Comparison of ENCODE assay signal across 8 cellular contexts in the genomic region with DNA sequence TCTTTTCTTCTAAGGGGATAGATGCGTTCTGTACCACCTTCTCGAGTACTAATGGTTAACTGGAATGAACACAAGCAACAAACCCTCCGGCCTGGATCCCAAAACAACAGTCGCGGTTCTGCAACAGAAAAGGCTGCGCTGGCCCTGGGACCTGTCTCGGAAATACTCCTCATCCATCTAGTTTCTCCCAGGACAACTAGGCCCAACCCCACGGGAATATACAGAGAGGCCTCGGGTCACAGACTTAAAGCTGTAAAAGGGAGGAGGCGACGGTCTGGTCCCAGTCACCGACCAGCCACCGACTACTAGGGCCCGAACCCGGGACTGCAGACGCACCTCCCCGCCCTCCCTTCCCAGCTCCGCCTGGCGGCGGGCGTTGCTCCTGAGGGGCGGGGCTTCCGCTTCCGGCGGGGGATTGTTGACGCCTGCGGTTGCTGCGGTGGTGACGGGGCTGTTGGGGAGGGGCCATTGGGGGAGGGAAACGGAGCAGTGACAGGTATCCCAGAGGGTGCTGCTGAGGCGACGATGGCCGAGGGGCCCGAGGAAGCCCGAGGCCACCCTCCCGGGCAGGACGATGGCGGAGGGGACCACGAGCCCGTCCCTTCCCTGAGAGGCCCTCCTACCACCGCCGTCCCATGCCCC. TPM values are rescaled to one million over a fixed set of nuclear protein-coding genes. Genes with fewer than 3 reads are reported as not detected.
DNase-seq lines count a peak whose midpoint lies in the region; ATAC-seq, FAIRE-seq and TF ChIP-seq lines count a peak whose summit lies in the region.

A gene with protein sequence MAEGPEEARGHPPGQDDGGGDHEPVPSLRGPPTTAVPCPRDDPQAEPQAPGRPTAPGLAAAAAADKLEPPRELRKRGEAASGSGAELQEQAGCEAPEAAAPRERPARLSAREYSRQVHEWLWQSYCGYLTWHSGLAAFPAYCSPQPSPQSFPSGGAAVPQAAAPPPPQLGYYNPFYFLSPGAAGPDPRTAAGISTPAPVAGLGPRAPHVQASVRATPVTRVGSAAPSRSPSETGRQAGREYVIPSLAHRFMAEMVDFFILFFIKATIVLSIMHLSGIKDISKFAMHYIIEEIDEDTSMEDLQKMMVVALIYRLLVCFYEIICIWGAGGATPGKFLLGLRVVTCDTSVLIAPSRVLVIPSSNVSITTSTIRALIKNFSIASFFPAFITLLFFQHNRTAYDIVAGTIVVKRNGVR (plus strand): TSS at position 418 of the 642 bp plus-strand sequence. CDS start 108 bp downstream, at position 526.

- TF ChIP-seq CTCF in GM20000 (IDR thresholded peaks at IDR 0.05; ENCODE audit: extremely low read depth, missing control alignments) (peak; percentile 0), H1 (IDR thresholded peaks at IDR 0.05; ENCODE audit: control extremely low read depth in 1 of 3, insufficient read depth in 1 of 3, low read depth in 1 of 3, low read length in 3 of 3) (peak; percentile 28 to 57 (median 51))

- H2BK20ac ChIP-seq in H1 (ENCODE audit: low read length), result no peak within 1 kb of the TSS

- H3K9me3 Mint-ChIP-seq in activated CD8-positive, alpha-beta memory T cell treated with anti-CD3 and anti-CD28 coated beads, Interleukin-2, amount 10 ng/mL, durations not matched to agents 7 days and 5 days (ENCODE audit: low read depth), result no peaks in the 10 kb centered on the region

- no peak for TF ChIP-seq EP300 in H1 (IDR thresholded peaks at IDR 0.05; ENCODE audit: borderline replicate concordance in 1 of 2, low read depth in 2 of 2, low read length in 2 of 2)

- WGBS in H1 (ENCODE audit: extremely low coverage in 1 of 2, insufficient coverage in 1 of 2, insufficient read length in 1 of 2, insufficient replicate concordance in 2 of 2, low coverage in 1 of 2, low lambda C conversion rate in 2 of 2, missing lambda C conversion rate in 1 of 2), 2 experiments, result 24% methylated on average over 25 of the region's 42 CpGs; no CpG with 5 or more reads in 1 of the 2 experiments
- WGBS in mesenchymal stem cell, result 42% methylated on average over 12 of the region's 42 CpGs

- H3K36me3 Mint-ChIP-seq in activated CD8-positive, alpha-beta memory T cell treated with anti-CD3 and anti-CD28 coated beads, Interleukin-2, amount 10 ng/mL, durations not matched to agents 7 days and 5 days, result peaks cover 13% of the 10 kb centered on the region

- H2BK120ac ChIP-seq in H1 (replicated peaks; ENCODE audit: low read depth, low read length), result no peak within 1 kb of the TSS
- peak within 1 kb of the TSS; percentile 88 for H2BK120ac ChIP-seq in mesenchymal stem cell (ENCODE audit: low read depth, low read length)

- H3K14ac ChIP-seq in H1 (ENCODE audit: insufficient read length) (no peak within 1 kb of the TSS), mesenchymal stem cell (ENCODE audit: low read length in 2 of 2) (peak within 1 kb of the TSS; percentile 47 to 95)

- H2BK12ac ChIP-seq in H1 (ENCODE audit: low read depth, low read length) (no peak within 1 kb of the TSS), mesenchymal stem cell (ENCODE audit: low read length in 2 of 2) (peak within 1 kb of the TSS in 1 of 2 experiments; percentile 3)

- H3K4ac ChIP-seq in H1 (replicated peaks; ENCODE audit: insufficient read length, low read depth, low read length), result no peak within 1 kb of the TSS
- peak within 1 kb of the TSS; percentile 81 to 93 for H3K4ac ChIP-seq in mesenchymal stem cell (ENCODE audit: low read depth in 1 of 2, low read length in 2 of 2)

- H3K27me3 Mint-ChIP-seq in activated CD8-positive, alpha-beta memory T cell treated with anti-CD3 and anti-CD28 coated beads, Interleukin-2, amount 10 ng/mL, durations not matched to agents 7 days and 5 days, result no peaks in the 10 kb centered on the region

- DNase-seq in Caki2 (ENCODE audit: low read depth), result peak; percentile 89
- peak; percentile 94 for DNase-seq in GM20000 (ENCODE audit: low spot score)
- DNase-seq in HS-5 (ENCODE audit: low read depth), result peak; percentile 65
- DNase-seq in NK-92 (lab: John Stamatoyannopoulos, UW; ENCODE audit: unreplicated experiment), result peak; percentile 57
- peak; percentile 97 for DNase-seq in activated CD8-positive, alpha-beta memory T cell treated with anti-CD3 and anti-CD28 coated beads, Interleukin-2, amount 10 ng/mL, durations not matched to agents 7 days and 5 days
- peak; percentile 90 to 96 for DNase-seq in H1 (ENCODE audit: low read depth in 1 of 2, low spot score in 2 of 2)
- DNase-seq in mesenchymal stem cell, result peak; percentile 87
- peak; percentile 90 for DNase-seq in stimulated activated CD8-positive, alpha-beta memory T cell treated with anti-CD3 and anti-CD28 coated beads, Interleukin-12 subunit alpha, Interleukin-12 subunit beta, amount 100 ng/mL, for 4 hours (ENCODE audit: low read depth)

- H4K5ac ChIP-seq in H1 (ENCODE audit: insufficient read length, low read depth, low read length), result no peak within 1 kb of the TSS

- H3K18ac ChIP-seq in H1 (ENCODE audit: extremely low read depth, low read length) (peak within 1 kb of the TSS; percentile 72; the same call in 1 of the 2 replicates), mesenchymal stem cell (ENCODE audit: low read depth in 1 of 2, low read length in 2 of 2) (peak within 1 kb of the TSS; percentile 88 to 93)

- H2BK15ac ChIP-seq in H1 (ENCODE audit: low read length) (no peak within 1 kb of the TSS), mesenchymal stem cell (ENCODE audit: low read depth, poor library complexity, severe bottlenecking) (peak within 1 kb of the TSS; percentile 92)

- no peaks in the 10 kb centered on the region for H4K20me1 ChIP-seq in H1 (replicated peaks in 1 of 2; ENCODE audit: control insufficient read depth in 1 of 2, insufficient read depth in 2 of 2, low read length in 2 of 2)

- H3K79me1 ChIP-seq in H1 (ENCODE audit: low read depth, low read length) (no peaks in the 10 kb centered on the region), mesenchymal stem cell (replicated peaks; ENCODE audit: low read length, poor library complexity, severe bottlenecking) (peaks cover 7% of the 10 kb centered on the region)

- H3K23ac ChIP-seq in H1 (ENCODE audit: insufficient read length) (no peak within 1 kb of the TSS), mesenchymal stem cell (ENCODE audit: low read length in 2 of 2) (peak within 1 kb of the TSS in 1 of 2 experiments; percentile 99)

- POLR2A ChIA-PET in H1 (lab: Charles Lee; ENCODE audit: partially characterized antibody), result interaction anchor here (0.6 to 3.2 kb wide), 11 partner anchors 10 to 205 kb away, joined by 3 to 14 read pairs (median 3); partner anchors contain the start of gene NUP153

- H3K4me1 Mint-ChIP-seq in activated CD8-positive, alpha-beta memory T cell treated with anti-CD3 and anti-CD28 coated beads, Interleukin-2, amount 10 ng/mL, durations not matched to agents 7 days and 5 days, result peaks cover 33% of the 10 kb centered on the region

- 0 out of 7 replicates have a peak, but pooled peaks cover 0 to 4% (median under 1%) of the 10 kb centered on the region in 4 experiments for H3K4me1 ChIP-seq in H1 (replicated peaks in 1 of 4; ENCODE audit: control insufficient read depth in 3 of 4, insufficient read depth in 4 of 4, low read length in 3 of 4)
- H3K4me1 ChIP-seq in mesenchymal stem cell (ENCODE audit: control insufficient read depth, insufficient read depth, low read depth, low read length), result peaks cover 5% of the 10 kb centered on the region

- no peak within 1 kb of the TSS for H2AK5ac ChIP-seq in H1 (ENCODE audit: low read depth, low read length)
- no peak within 1 kb of the TSS for H2AK5ac ChIP-seq in mesenchymal stem cell (ENCODE audit: low read length, severe bottlenecking)

- peak within 1 kb of the TSS; percentile 61 for H3K56ac ChIP-seq in H1 (replicated peaks; ENCODE audit: insufficient read length, low read depth, low read length)

- TF ChIP-seq POLR2A in H1 (IDR thresholded peaks at IDR 0.05; ENCODE audit: control extremely low read depth in 1 of 2, low read depth in 2 of 2, low read length in 2 of 2), result peak; percentile 76

- H3K27ac ChIP-seq in H1 (ENCODE audit: low read depth, low read length) (peak within 1 kb of the TSS; percentile 46; the same call in 1 of the 2 replicates), mesenchymal stem cell (ENCODE audit: low read length, poor library complexity, severe bottlenecking) (peak within 1 kb of the TSS; percentile 49)

- FAIRE-seq in H1 (lab: Jason Lieb, UNC), result no peak

- H3K4me3 Mint-ChIP-seq in activated CD8-positive, alpha-beta memory T cell treated with anti-CD3 and anti-CD28 coated beads, Interleukin-2, amount 10 ng/mL, durations not matched to agents 7 days and 5 days, result peak within 1 kb of the TSS; percentile 81

- peak within 1 kb of the TSS; percentile 86 for H3K27ac Mint-ChIP-seq in activated CD8-positive, alpha-beta memory T cell treated with anti-CD3 and anti-CD28 coated beads, Interleukin-2, amount 10 ng/mL, durations not matched to agents 7 days and 5 days

- in situ Hi-C loops in Caki2 (cut with HindIII; ENCODE audit: low pct_unique_long_range_greater_than_20kb, low sequenced_read_pairs), result no loop called here

- ATAC-seq in activated CD8-positive, alpha-beta memory T cell treated with anti-CD3 and anti-CD28 coated beads, Interleukin-2, amount 10 ng/mL, durations not matched to agents 7 days and 5 days, result peak; percentile 89

- H3K23me2 ChIP-seq in H1 (ENCODE audit: low read depth, low read length), result peaks cover 6% of the 10 kb centered on the region; the same call in 1 of the 2 replicates

- H3K36me3 ChIP-seq in H1 (ENCODE audit: control insufficient read depth in 2 of 4, insufficient read depth in 4 of 4, low read length in 3 of 4) (no peaks in the 10 kb centered on the region), mesenchymal stem cell (ENCODE audit: control insufficient read depth in 1 of 2, insufficient read depth in 2 of 2, low read depth in 1 of 2, low read length in 2 of 2) (peaks cover 0 to 17% of the 10 kb centered on the region in 2 experiments)

- H3K9me3 ChIP-seq in H1 (ENCODE audit: insufficient read depth in 2 of 2, low read depth in 1 of 2, low read length in 1 of 2) (no peaks in the 10 kb centered on the region), mesenchymal stem cell (ENCODE audit: control insufficient read depth, low read length) (no peaks in the 10 kb centered on the region)

- no peaks in the 10 kb centered on the region for H3K27me3 ChIP-seq in H1 (replicated peaks in 1 of 4; ENCODE audit: control insufficient read depth in 3 of 4, extremely low read depth in 1 of 4, insufficient read depth in 3 of 4, low read length in 3 of 4)
- H3K27me3 ChIP-seq in mesenchymal stem cell (ENCODE audit: control insufficient read depth in 1 of 2, insufficient read depth in 1 of 2, low read length in 2 of 2), result no peaks in the 10 kb centered on the region

- peak within 1 kb of the TSS; percentile 96 for H2AFZ ChIP-seq in H1 (ENCODE audit: low read length)
- peak within 1 kb of the TSS; percentile 94 for H2AFZ ChIP-seq in mesenchymal stem cell (ENCODE audit: low read depth, low read length)

- H4K8ac ChIP-seq in H1 (ENCODE audit: extremely low read depth, insufficient read depth, low read length) (peak within 1 kb of the TSS; percentile 9; the same call in 1 of the 2 replicates), mesenchymal stem cell (ENCODE audit: low read length) (peak within 1 kb of the TSS; percentile 80)

- TF ChIP-seq RAD21 in H1 (IDR thresholded peaks at IDR 0.05 in 1 of 2, conservative IDR thresholded peaks at IDR 0.05 in 1 of 2; ENCODE audit: low read depth in 2 of 2, low read length in 2 of 2), result peak; percentile 17 to 35; a peak in 2 of 4 replicates

- CTCF ChIA-PET in activated CD8-positive, alpha-beta memory T cell treated with anti-CD3 and anti-CD28 coated beads, Interleukin-2, amount 10 ng/mL, durations not matched to agents 7 days and 5 days (lab: Charles Lee), result interaction anchor here (0.9 to 2.4 kb wide), 12 partner anchors 12 to 204 kb away, joined by 3 to 19 read pairs (median 4); partner anchors contain the start of gene NUP153
- CTCF ChIA-PET in H1 (lab: Charles Lee; ENCODE audit: partially characterized antibody), result interaction anchor here (0.6 to 2.8 kb wide), 7 partner anchors 9 to 449 kb away, joined by 3 to 15 read pairs (median 4); no protein-coding TSS in a partner anchor

- H3K4me2 ChIP-seq in H1 (ENCODE audit: insufficient read depth in 1 of 2, low read depth in 2 of 2, low read length in 2 of 2), result peak within 1 kb of the TSS; percentile 74 to 76
- peak within 1 kb of the TSS; percentile 95 for H3K4me2 ChIP-seq in mesenchymal stem cell (ENCODE audit: low read length, poor library complexity, severe bottlenecking)

- peak within 1 kb of the TSS; percentile 53 to 95 (median 72) for H3K4me3 ChIP-seq in H1 (ENCODE audit: extremely low read depth in 1 of 4, insufficient read depth in 2 of 4, low read depth in 3 of 4, low read length in 4 of 4)
- peak within 1 kb of the TSS; percentile 89 to 93 for H3K4me3 ChIP-seq in mesenchymal stem cell (ENCODE audit: insufficient read depth in 1 of 2, low read depth in 1 of 2, low read length in 2 of 2)

- no peaks in the 10 kb centered on the region for H3K79me2 ChIP-seq in H1 (ENCODE audit: control insufficient read depth in 1 of 2, insufficient read depth in 2 of 2, low read length in 2 of 2)

- H2BK5ac ChIP-seq in H1 (ENCODE audit: low read depth, low read length), result no peak within 1 kb of the TSS; the same call in 1 of the 2 replicates
- peak within 1 kb of the TSS; percentile 44 for H2BK5ac ChIP-seq in mesenchymal stem cell (ENCODE audit: low read depth, low read length, poor library complexity, severe bottlenecking)

- peak within 1 kb of the TSS; percentile 0 to 70 (median 66); a peak in 6 of 7 replicates for H3K9ac ChIP-seq in H1 (replicated peaks in 1 of 4; ENCODE audit: extremely low read depth in 1 of 4, low read depth in 3 of 4, low read length in 3 of 4)
- H3K9ac ChIP-seq in mesenchymal stem cell (ENCODE audit: low read length), result peak within 1 kb of the TSS; percentile 94

- H4K91ac ChIP-seq in H1 (replicated peaks; ENCODE audit: insufficient read length, low read length) (no peak within 1 kb of the TSS), mesenchymal stem cell (ENCODE audit: low read length) (peak within 1 kb of the TSS; percentile 48)

RNA-seq across cellular contexts. Expression of the gene that starts here (rescaled TPM):
- total RNA-seq in Caki2 (2014; rRNA removed; shearing (Covaris generic); ENCODE audit: low replicate concordance), result 1.0 and 4.8 TPM in 2 replicates
- 1 to 10 TPM; 7.0 to 9.0 TPM for total RNA-seq in activated CD8-positive, alpha-beta memory T cell treated with anti-CD3 and anti-CD28 coated beads, Interleukin-2, amount 10 ng/mL, durations not matched to agents 7 days and 5 days
- 8.8 and 9.2 TPM in 2 replicates for total RNA-seq in H1 (2021; fragmentation: NEBNext Ultra II Directional; extraction: Animal tissue kit (Norgen Biotek cat#: 25700))
- polyA plus RNA-seq in H1 (2011; rRNA removed), result 2.3 and 3.4 TPM in 2 replicates
- 3.8 TPM for polyA plus RNA-seq in H1 (2011; cell fraction: cytosol; rRNA removed)
- polyA plus RNA-seq in H1 (2011; cell fraction: nucleus; rRNA removed), result 2.0 TPM
- 2.7 to 5.3 TPM (median 3.2 TPM) in 4 replicates for polyA plus RNA-seq in H1 (2012, experiment 1 of 2)
- polyA plus RNA-seq in H1 (2012, experiment 2 of 2), result 0.66 TPM
- polyA plus RNA-seq in H1 (2013, experiment 1 of 2), result 8.1 TPM
- 9.0 TPM for polyA plus RNA-seq in H1 (2013, experiment 2 of 2)
- polyA minus RNA-seq in H1 (2011; rRNA and poly(A)+ RNA removed), result 2.3 and 4.2 TPM in 2 replicates
- 5.1 TPM for polyA minus RNA-seq in H1 (2011; cell fraction: cytosol; rRNA and poly(A)+ RNA removed)
- polyA minus RNA-seq in H1 (2011; cell fraction: nucleus; rRNA and poly(A)+ RNA removed), result 4.7 TPM
- 18.6 TPM for polyA plus RNA-seq in mesenchymal stem cell (2013, experiment 1 of 2)
- polyA plus RNA-seq in mesenchymal stem cell (2013, experiment 2 of 2), result 20.3 TPM

Comparison
In these comparisons a context has a peak if more than half of its experiments do, and no peak if none do; other contexts are left out.
1. Peak in every context shown above with its lines: DNase-seq, ATAC-seq, H3K4me3 ChIP-seq and H3K27ac ChIP-seq.